Comparison of ENCODE assay signal across 19 cellular contexts in genomic region chr5:150505816-150506215, GRCh38. TPM values are rescaled to one million over a fixed set of nuclear protein-coding genes. Genes with fewer than 3 reads are reported as not detected.
DNase-seq lines count a peak whose midpoint lies in the region; ATAC-seq, FAIRE-seq and TF ChIP-seq lines count a peak whose summit lies in the region.
"Had no signal": no experiment of that assay in that cellular context is flagged by ENCODE, and none has a peak within 500 bp of the region (broad histone marks: within the 10 kb centered on the region; RNA-seq: fewer than 3 reads in every experiment).

No MANE protein-coding gene starts in this region.

- TF ChIP-seq EP300 in esophagus muscularis mucosa (IDR thresholded peaks at IDR 0.05) (no peak), upper lobe of left lung (IDR thresholded peaks at IDR 0.05) (no peak)

- no peak for FAIRE-seq in GM12892 (lab: Jason Lieb, UNC)
- FAIRE-seq: A204.1, bronchial epithelial cell had no signal

- 93 to 96% (median 94%) methylated on average over 8 of the region's 8 CpGs for WGBS in heart left ventricle, 4 donors
- 92% methylated on average over 7 of the region's 8 CpGs for WGBS in esophagus muscularis mucosa
- WGBS in upper lobe of left lung, 2 donors: 74 to 82% methylated on average over 8 of the region's 8 CpGs

- no peak for ATAC-seq in heart left ventricle
- no peak for ATAC-seq in Right ventricle myocardium superior (ENCODE audit: poor library complexity)
- ATAC-seq in gastrocnemius medialis: no peak
- no peak for ATAC-seq in upper lobe of left lung (ENCODE audit: low FRiP score in 2 of 2)
- no peak for ATAC-seq in GM19328 (IDR thresholded peaks at IDR 0.05; ENCODE audit: unreplicated experiment)
- no peak for ATAC-seq in GM19351 (IDR thresholded peaks at IDR 0.05; ENCODE audit: unreplicated experiment)
- ATAC-seq: GM23338; naive thymus-derived CD4-positive, alpha-beta T cell had no signal

- TF ChIP-seq CTCF in heart left ventricle (IDR thresholded peaks at IDR 0.05) (no peak), esophagus muscularis mucosa (IDR thresholded peaks at IDR 0.05) (no peak), gastrocnemius medialis (IDR thresholded peaks at IDR 0.05 in 4 of 5, conservative IDR thresholded peaks at IDR 0.05 in 1 of 5) (no peak), upper lobe of left lung (IDR thresholded peaks at IDR 0.05) (no peak)

- H3K27me3 ChIP-seq in heart left ventricle (no peaks in the 10 kb centered on the region), esophagus muscularis mucosa (no peaks in the 10 kb centered on the region), gastrocnemius medialis (no peaks in the 10 kb centered on the region), upper lobe of left lung (no peaks in the 10 kb centered on the region)

- H3K9me3 ChIP-seq in heart left ventricle: no peaks in the 10 kb centered on the region
- no peaks in the 10 kb centered on the region for H3K9me3 ChIP-seq in esophagus muscularis mucosa
- H3K9me3 ChIP-seq in gastrocnemius medialis: no peaks in the 10 kb centered on the region
- no peaks in the 10 kb centered on the region for H3K9me3 ChIP-seq in upper lobe of left lung

- H3K27ac ChIP-seq in heart left ventricle: peak overlapping the region in 9 of 12 donors; percentile 6 to 92 (median 85)
- H3K27ac ChIP-seq in esophagus muscularis mucosa (replicated peaks in 1 of 4): peak overlapping the region in 3 of 4 donors; percentile 8 to 61 (median 57)
- H3K27ac ChIP-seq in gastrocnemius medialis: peak overlapping the region; percentile 85 to 90 (median 89)
- H3K27ac ChIP-seq in upper lobe of left lung: peak overlapping the region; percentile 57 to 91 (median 84)
- H3K27ac ChIP-seq: KMS-11 had no signal

- in situ Hi-C loops in gastrocnemius medialis (cut with MboI; ENCODE audit: low sequenced_read_pairs in 4 of 4): no loop called here

- H3K36me3 ChIP-seq in heart left ventricle (peaks cover 0 to 3% (median 0%) of the 10 kb centered on the region in 9 donors), esophagus muscularis mucosa (no peaks in the 10 kb centered on the region), gastrocnemius medialis (no peaks in the 10 kb centered on the region), upper lobe of left lung (no peaks in the 10 kb centered on the region)

- intact Hi-C loops in heart left ventricle (cut with DNase I): loop anchor here in 1 of 10 donors (2.0 kb wide), 1 partner anchor 17 kb away; no protein-coding TSS in a partner anchor
- intact Hi-C loops in Right ventricle myocardium superior (cut with DNase I): no loop called here
- intact Hi-C loops in esophagus muscularis mucosa (cut with DNase I): no loop called here
- intact Hi-C loops in gastrocnemius medialis (cut with DNase I; ENCODE audit: low total_unique reads): no loop called here

- no peak overlapping the region for H3K4me3 ChIP-seq in heart left ventricle
- no peak overlapping the region for H3K4me3 ChIP-seq in esophagus muscularis mucosa
- no peak overlapping the region for H3K4me3 ChIP-seq in gastrocnemius medialis
- no peak overlapping the region for H3K4me3 ChIP-seq in upper lobe of left lung
- H3K4me3 ChIP-seq: GM23338 had no signal

- DNase-seq in heart left ventricle: no peak
- no peak for DNase-seq in Right ventricle myocardium superior
- DNase-seq in esophagus muscularis mucosa (ENCODE audit: extremely low spot score): no peak
- no peak for DNase-seq in gastrocnemius medialis
- peak in 1 of 2 donors; percentile 72 for DNase-seq in upper lobe of left lung
- DNase-seq in GM12892 (ENCODE audit: insufficient read length): no peak
- DNase-seq: activated CD4-positive, alpha-beta T cell treated with anti-CD3 and anti-CD28 coated beads for 1 hour; activated naive CD8-positive, alpha-beta T cell treated with anti-CD3 and anti-CD28 coated beads for 36 hours; mesenchymal stem cell; naive thymus-derived CD4-positive, alpha-beta T cell; NCI-H1048; NCI-H1930; NK-92 treated with Interleukin-12 subunit alpha and Interleukin-12 subunit beta, amount 100 ng/mL, for 24 hours had no signal

- H3K4me1 ChIP-seq in heart left ventricle (peaks cover 24 to 100% (median 96%) of the 10 kb centered on the region in 12 donors), esophagus muscularis mucosa (peaks cover 96 to 100% (median 100%) of the 10 kb centered on the region in 4 donors), gastrocnemius medialis (peaks cover 93 to 94% of the 10 kb centered on the region in 2 donors), upper lobe of left lung (peaks cover 90 to 99% (median 94%) of the 10 kb centered on the region in 4 donors)

- no peak for TF ChIP-seq POLR2A in heart left ventricle (IDR thresholded peaks at IDR 0.05)
- no peak for TF ChIP-seq POLR2A in esophagus muscularis mucosa (IDR thresholded peaks at IDR 0.05; ENCODE audit: low read depth)
- TF ChIP-seq POLR2A in gastrocnemius medialis (IDR thresholded peaks at IDR 0.05): no peak
- TF ChIP-seq POLR2A in upper lobe of left lung (IDR thresholded peaks at IDR 0.05): no peak
- TF ChIP-seq POLR2A in GM12892 (IDR thresholded peaks at IDR 0.05; ENCODE audit: low read depth, low read length): no peak

RNA-seq across cellular contexts. Expression of gene NDST1, which starts 2.1 kb away (rescaled TPM):
- total RNA-seq in heart left ventricle (100 to 1,000 TPM in 2 of 9 donors, 10 to 100 TPM in 7; 50.2 to 156 (median 68.5) TPM), Right ventricle myocardium superior (50.8 TPM), esophagus muscularis mucosa (100 to 1,000 TPM in 1 of 4 donors, 10 to 100 TPM in 3; 48.2 to 113 (median 74.5) TPM), gastrocnemius medialis (10 to 100 TPM; 36.1 to 70.5 (median 50.5) TPM), upper lobe of left lung (100 to 1,000 TPM in 5 of 6 donors, 10 to 100 TPM in 1; 81.7 to 265 (median 166) TPM)
- polyA plus RNA-seq in heart left ventricle: 10 to 100 TPM; 32.1 to 53.5 TPM
- 6.3 TPM for polyA plus RNA-seq in GM12892 (2012; ENCODE audit: missing spikeins)

RNA-seq across cellular contexts. Expression of gene RPS14, which starts 56.3 kb away (rescaled TPM):
- 1,000 to 10,000 TPM; 1,031 to 1,428 (median 1,294) TPM for total RNA-seq in heart left ventricle
- 1,000 to 10,000 TPM; 1,822 to 3,474 TPM for polyA plus RNA-seq in heart left ventricle
- 1,133 TPM for total RNA-seq in Right ventricle myocardium superior
- total RNA-seq in esophagus muscularis mucosa: 1,000 to 10,000 TPM; 1,492 to 3,727 (median 2,626) TPM
- 1,000 to 10,000 TPM; 1,865 to 2,215 (median 2,024) TPM for total RNA-seq in gastrocnemius medialis
- 1,000 to 10,000 TPM in 5 of 6 donors, 100 to 1,000 TPM in 1; 806 to 1,982 (median 1,727) TPM for total RNA-seq in upper lobe of left lung
- polyA plus RNA-seq in GM12892 (2012; ENCODE audit: missing spikeins): 4,425 TPM
